8 cellular contexts compared by ENCODE assay signal in genomic region chr7:99143522-99143852, GRCh38. TPM values are rescaled to one million over a fixed set of nuclear protein-coding genes. Genes with fewer than 3 reads are reported as not detected.
DNase-seq lines count a peak whose midpoint lies in the region; ATAC-seq and TF ChIP-seq lines count a peak whose summit lies in the region.

No MANE protein-coding gene starts in this region.

- H3K4me3 ChIP-seq in heart right ventricle (peak overlapping the region; percentile 69 to 100 (median 97)), brain microvascular endothelial cell (ENCODE audit: low read depth, low read length) (peak overlapping the region; percentile 63), mucosa of stomach (ENCODE audit: low read length) (no peak overlapping the region)

- ATAC-seq in heart right ventricle: peak in 1 of 8 donors; percentile 18
- ATAC-seq in HG03280 (IDR thresholded peaks at IDR 0.05; ENCODE audit: unreplicated experiment): peak; percentile 32

- peak overlapping the region; percentile 82 for H3K9ac ChIP-seq in mucosa of stomach (ENCODE audit: low read length)

- DNase-seq in heart right ventricle (no peak), cardiac septum (ENCODE audit: low spot score) (no peak), brain microvascular endothelial cell (no peak), NCI-H2196 (lab: John Stamatoyannopoulos, UW; ENCODE audit: unreplicated experiment) (no peak), putamen (ENCODE audit: low spot score) (no peak)
- no peak for DNase-seq in stimulated activated CD4-positive, alpha-beta T cell treated with anti-CD3 and anti-CD28 coated beads, Interleukin-1b, Interleukin-23, amount 100 ng/mL, for 48 hours

- H3K36me3 ChIP-seq in heart right ventricle: no peaks in the 10 kb centered on the region
- H3K36me3 ChIP-seq in brain microvascular endothelial cell (replicated peaks): no peaks in the 10 kb centered on the region
- H3K36me3 ChIP-seq in mucosa of stomach (ENCODE audit: control insufficient read depth, insufficient read depth, low read length): no peaks in the 10 kb centered on the region

- TF ChIP-seq CTCF in heart right ventricle (IDR thresholded peaks at IDR 0.05) (no peak), brain microvascular endothelial cell (IDR thresholded peaks at IDR 0.05; ENCODE audit: low read depth, low read length, missing control alignments) (no peak)

- intact Hi-C loops in heart right ventricle (cut with DNase I) (loop anchor here in 9 of 10 donors (1.0 to 10.0 kb wide), 10 partner anchors 41 to 182 kb away; partner anchors contain the start of gene ARPC1A (in 1 of the 9)), cardiac septum (cut with DNase I) (loop anchor here (5.0 kb wide), 2 partner anchors 101 to 184 kb away; partner anchors contain the start of gene ARPC1A)

- H3K9me3 ChIP-seq in heart right ventricle (no peaks in the 10 kb centered on the region), mucosa of stomach (ENCODE audit: control insufficient read depth, low read length) (no peaks in the 10 kb centered on the region)

- H3K27me3 ChIP-seq in heart right ventricle (no peaks in the 10 kb centered on the region), brain microvascular endothelial cell (replicated peaks) (no peaks in the 10 kb centered on the region), mucosa of stomach (ENCODE audit: control insufficient read depth, insufficient read depth, low read length) (no peaks in the 10 kb centered on the region)

- H3K27ac ChIP-seq in heart right ventricle: peak overlapping the region; percentile 96 to 100 (median 97)
- H3K27ac ChIP-seq in brain microvascular endothelial cell: peak overlapping the region; percentile 83

- WGBS in heart right ventricle, 2 donors: 0% methylated on average over 13 to 46 of the region's 46 CpGs

- in situ Hi-C loops in brain microvascular endothelial cell (cut with HindIII; ENCODE audit: low pct_ligation_motif_present, low sequenced_read_pairs): no loop called here

- H3K4me1 ChIP-seq in heart right ventricle (peaks cover 0 to 49% (median 30%) of the 10 kb centered on the region in 9 donors), mucosa of stomach (ENCODE audit: control insufficient read depth, insufficient read depth, low read length) (peaks cover 15% of the 10 kb centered on the region)

RNA-seq across cellular contexts. Expression of gene SMURF1, which starts 0.4 kb away (rescaled TPM):
- 10 to 100 TPM in 9 of 10 donors, 1 to 10 TPM in 1; 8.4 to 14.7 (median 11.5) TPM for total RNA-seq in heart right ventricle
- polyA plus RNA-seq in heart right ventricle: 1 to 10 TPM; 4.2 to 5.1 TPM
- total RNA-seq in cardiac septum: 13.2 TPM
